Comparison of ENCODE assay signal across 1 cellular context in genomic region chr16:2980227-2981176, GRCh38.
A peak's percentile ranks its signal among the peaks of the same experiment; 100 is the strongest.
TF ChIP-seq lines count a peak whose summit lies in the region.

TSS of gene PKMYT1 (minus strand) at chr16:2980446. CDS start at chr16:2979657, 789 bp downstream.

TF ChIP-seq in A549, 52 proteins besides CTCF, POLR2A, EP300 and RAD21 (continued from another document):
- TF ChIP-seq REST (IDR thresholded peaks at IDR 0.05) (no peak), HES2 (IDR thresholded peaks at IDR 0.05) (no peak), PHF8 (IDR thresholded peaks at IDR 0.05; ENCODE audit: borderline replicate concordance, low read depth) (peak; percentile 80), FOSB (CRISPR knock-in tag; IDR thresholded peaks at IDR 0.05) (no peak), CEBPB (IDR thresholded peaks at IDR 0.05) (no peak), FOXS1 (CRISPR knock-in tag; IDR thresholded peaks at IDR 0.05) (no peak), ELK1 (IDR thresholded peaks at IDR 0.05; ENCODE audit: low read depth, low read length) (no peak), HMGXB4 (CRISPR knock-in tag; IDR thresholded peaks at IDR 0.05; ENCODE audit: borderline replicate concordance) (no peak)
